In genomic region chr19:4660181-4660791, GRCh38 we compare ENCODE assay signal across 9 cellular contexts. TPM values are rescaled to one million over a fixed set of nuclear protein-coding genes. Genes with fewer than 3 reads are reported as not detected.
DNase-seq lines count a peak whose midpoint lies in the region; ATAC-seq and TF ChIP-seq lines count a peak whose summit lies in the region.
"Had no signal": no experiment of that assay in that cellular context is flagged by ENCODE, and none has a peak within 500 bp of the region (broad histone marks: within the 10 kb centered on the region; RNA-seq: fewer than 3 reads in every experiment).

No MANE protein-coding gene starts in this region.

- no peaks in the 10 kb centered on the region for H3K27me3 Mint-ChIP-seq in activated CD4-positive, alpha-beta memory T cell treated with anti-CD3 and anti-CD28 coated beads, Interleukin-2, amount 10 ng/mL, durations not matched to agents 7 days and 5 days

- H2AFZ ChIP-seq in KMS-11 (ENCODE audit: low read depth) = no peak overlapping the region

- CTCF ChIA-PET in activated CD4-positive, alpha-beta memory T cell treated with anti-CD3 and anti-CD28 coated beads, Interleukin-2, amount 10 ng/mL, durations not matched to agents 7 days and 5 days (lab: Charles Lee) = no interaction called here

- H4K20me1 ChIP-seq in DOHH2 (ENCODE audit: control insufficient read depth, insufficient read depth, low read depth, low read length) (no peaks in the 10 kb centered on the region), KMS-11 (ENCODE audit: insufficient read depth) (no peaks in the 10 kb centered on the region; the same call in 1 of the 2 replicates)

- H3K9ac ChIP-seq in KMS-11 = no peak overlapping the region

- no peaks in the 10 kb centered on the region for H3K9me3 Mint-ChIP-seq in activated CD4-positive, alpha-beta memory T cell treated with anti-CD3 and anti-CD28 coated beads, Interleukin-2, amount 10 ng/mL, durations not matched to agents 7 days and 5 days

- H3K79me2 ChIP-seq in DOHH2 (ENCODE audit: control insufficient read depth, low read length) (no peaks in the 10 kb centered on the region), KMS-11 (ENCODE audit: insufficient read depth, low read depth) (no peaks in the 10 kb centered on the region)

- H3K4me2 ChIP-seq in DOHH2 (ENCODE audit: low read length) (no peak overlapping the region), KMS-11 (no peak overlapping the region)

- no peak overlapping the region for H3K27ac Mint-ChIP-seq in activated CD4-positive, alpha-beta memory T cell treated with anti-CD3 and anti-CD28 coated beads, Interleukin-2, amount 10 ng/mL, durations not matched to agents 7 days and 5 days

- no peaks in the 10 kb centered on the region for H3F3A ChIP-seq in DOHH2 (ENCODE audit: control insufficient read depth, insufficient read depth)

- H3K36me3 ChIP-seq in DOHH2 (ENCODE audit: control insufficient read depth, low read length) = peaks cover 49% of the 10 kb centered on the region
- H3K36me3 ChIP-seq in KMS-11 (ENCODE audit: insufficient read depth) = no peaks in the 10 kb centered on the region; the same call in 1 of the 2 replicates
- peaks cover 92% of the 10 kb centered on the region for H3K36me3 ChIP-seq in lower lobe of right lung
- H3K36me3 ChIP-seq in aorta (ENCODE audit: control insufficient read depth in 1 of 2, insufficient read depth in 2 of 2, low read length in 1 of 2) = peaks cover 7 to 8% of the 10 kb centered on the region in 2 donors

- intact Hi-C loops in lower lobe of right lung (cut with DNase I) (no loop called here), aorta (cut with DNase I) (no loop called here)

- no peak overlapping the region for H3K4me3 Mint-ChIP-seq in activated CD4-positive, alpha-beta memory T cell treated with anti-CD3 and anti-CD28 coated beads, Interleukin-2, amount 10 ng/mL, durations not matched to agents 7 days and 5 days

- no peak overlapping the region for H3K4me3 ChIP-seq in DOHH2 (ENCODE audit: low read length)
- no peak overlapping the region for H3K4me3 ChIP-seq in KMS-11 (IDR thresholded peaks at IDR 0.05; ENCODE audit: insufficient read depth, low read depth, low read length)
- H3K4me3 ChIP-seq in lower lobe of right lung = no peak overlapping the region
- H3K4me3 ChIP-seq in aorta (ENCODE audit: low read length in 2 of 2) = no peak overlapping the region
- H3K4me3 ChIP-seq: SJSA1 had no signal

- H3K27me3 ChIP-seq in DOHH2 (ENCODE audit: control insufficient read depth, low read length) (no peaks in the 10 kb centered on the region), KMS-11 (ENCODE audit: insufficient read depth, low read depth) (no peaks in the 10 kb centered on the region), lower lobe of right lung (ENCODE audit: low read depth) (no peaks in the 10 kb centered on the region), aorta (ENCODE audit: control insufficient read depth in 1 of 2, insufficient read depth in 2 of 2, low read length in 1 of 2) (no peaks in the 10 kb centered on the region)
- H3K27me3 ChIP-seq: SJSA1 had no signal

- DNase-seq in activated CD4-positive, alpha-beta memory T cell treated with anti-CD3 and anti-CD28 coated beads, Interleukin-2, amount 10 ng/mL, durations not matched to agents 7 days and 5 days = peak; percentile 27
- no peak for DNase-seq in lower lobe of right lung
- DNase-seq in superior temporal gyrus (ENCODE audit: extremely low spot score) = no peak
- DNase-seq in aorta = no peak
- DNase-seq in pons (ENCODE audit: low spot score) = no peak

- TF ChIP-seq CTCF in DOHH2 (IDR thresholded peaks at IDR 0.05; ENCODE audit: low read depth, low read length, poor library complexity, severe bottlenecking) (peak; percentile 50), KMS-11 (conservative IDR thresholded peaks at IDR 0.05; ENCODE audit: low read depth, low read length) (peak; percentile 55), lower lobe of right lung (IDR thresholded peaks at IDR 0.05) (peak; percentile 27)

- H3K36me3 Mint-ChIP-seq in activated CD4-positive, alpha-beta memory T cell treated with anti-CD3 and anti-CD28 coated beads, Interleukin-2, amount 10 ng/mL, durations not matched to agents 7 days and 5 days (ENCODE audit: low read depth) = peaks cover 44% of the 10 kb centered on the region

- ATAC-seq in lower lobe of right lung (peak; percentile 31 to 42), aorta (ENCODE audit: low FRiP score) (no peak), GM21619 (IDR thresholded peaks at IDR 0.05; ENCODE audit: unreplicated experiment) (no peak)

- H3K9me3 ChIP-seq in DOHH2 (ENCODE audit: control insufficient read depth, insufficient read depth, low read length) (no peaks in the 10 kb centered on the region), lower lobe of right lung (no peaks in the 10 kb centered on the region), aorta (ENCODE audit: control insufficient read depth, low read length) (peaks cover 4% of the 10 kb centered on the region)
- H3K9me3 ChIP-seq: SJSA1 had no signal

- WGBS in aorta, 2 donors = 93 to 94% methylated on average over 15 of the region's 15 CpGs

- POLR2A ChIA-PET in activated CD4-positive, alpha-beta memory T cell treated with anti-CD3 and anti-CD28 coated beads, Interleukin-2, amount 10 ng/mL, durations not matched to agents 7 days and 5 days (lab: Charles Lee) = interaction anchor here (2.0 kb wide), 1 partner anchor 40 kb away, joined by 4 read pairs; no protein-coding TSS in a partner anchor

- peaks cover 5% of the 10 kb centered on the region for H3K4me1 Mint-ChIP-seq in activated CD4-positive, alpha-beta memory T cell treated with anti-CD3 and anti-CD28 coated beads, Interleukin-2, amount 10 ng/mL, durations not matched to agents 7 days and 5 days

- H3K27ac ChIP-seq in DOHH2 (ENCODE audit: low read depth, low read length) (no peak overlapping the region), KMS-11 (no peak overlapping the region), lower lobe of right lung (no peak overlapping the region), aorta (ENCODE audit: low read depth in 1 of 2, low read length in 2 of 2) (no peak overlapping the region)
- H3K27ac ChIP-seq: SJSA1 had no signal

- H3K9me2 ChIP-seq in DOHH2 (replicated peaks; ENCODE audit: control insufficient read depth, low read length) = no peaks in the 10 kb centered on the region

- H3K4me1 ChIP-seq in DOHH2 (ENCODE audit: control insufficient read depth, low read length) = no peaks in the 10 kb centered on the region
- H3K4me1 ChIP-seq in KMS-11 (ENCODE audit: low read depth, poor library complexity, severe bottlenecking) = peaks cover 8% of the 10 kb centered on the region
- H3K4me1 ChIP-seq in lower lobe of right lung = no peaks in the 10 kb centered on the region
- no peaks in the 10 kb centered on the region for H3K4me1 ChIP-seq in aorta (ENCODE audit: control insufficient read depth in 1 of 2, insufficient read depth in 2 of 2, low read length in 2 of 2)
- H3K4me1 ChIP-seq: SJSA1 had no signal

RNA-seq across cellular contexts. Expression of gene MYDGF, which starts 9.9 kb away (rescaled TPM):
- total RNA-seq in activated CD4-positive, alpha-beta memory T cell treated with anti-CD3 and anti-CD28 coated beads, Interleukin-2, amount 10 ng/mL, durations not matched to agents 7 days and 5 days = 10 to 100 TPM; 67.1 to 68.7 TPM
- total RNA-seq in lower lobe of right lung (91.6 TPM), aorta (10 to 100 TPM; 59.4 to 67.9 TPM)
- 100 to 1,000 TPM in 1 of 2 donors, 10 to 100 TPM in 1; 69.9 to 117 TPM for polyA plus RNA-seq in aorta

RNA-seq across cellular contexts. Expression of gene TNFAIP8L1, which starts 21.0 kb away (rescaled TPM):
- 10 to 100 TPM; 18.4 to 18.6 TPM for total RNA-seq in activated CD4-positive, alpha-beta memory T cell treated with anti-CD3 and anti-CD28 coated beads, Interleukin-2, amount 10 ng/mL, durations not matched to agents 7 days and 5 days
- 11.2 TPM for total RNA-seq in lower lobe of right lung
- 10 to 100 TPM in 1 of 2 donors, 1 to 10 TPM in 1; 5.4 to 13.5 TPM for total RNA-seq in aorta
- 1 to 10 TPM; 1.6 to 3.9 TPM for polyA plus RNA-seq in aorta

Comparison
In these comparisons a context has a peak if more than half of its experiments do, and no peak if none do; other contexts are left out.
1. ATAC-seq: peak in lower lobe of right lung (2 of 2); none in aorta (single experiment) and GM21619 (single experiment).
2. Peak in every context shown above with its lines, with median percentiles within 50 percentile points of each other: CTCF ChIP-seq.